Comparison of ENCODE assay signal across 13 cellular contexts in the genomic region with DNA sequence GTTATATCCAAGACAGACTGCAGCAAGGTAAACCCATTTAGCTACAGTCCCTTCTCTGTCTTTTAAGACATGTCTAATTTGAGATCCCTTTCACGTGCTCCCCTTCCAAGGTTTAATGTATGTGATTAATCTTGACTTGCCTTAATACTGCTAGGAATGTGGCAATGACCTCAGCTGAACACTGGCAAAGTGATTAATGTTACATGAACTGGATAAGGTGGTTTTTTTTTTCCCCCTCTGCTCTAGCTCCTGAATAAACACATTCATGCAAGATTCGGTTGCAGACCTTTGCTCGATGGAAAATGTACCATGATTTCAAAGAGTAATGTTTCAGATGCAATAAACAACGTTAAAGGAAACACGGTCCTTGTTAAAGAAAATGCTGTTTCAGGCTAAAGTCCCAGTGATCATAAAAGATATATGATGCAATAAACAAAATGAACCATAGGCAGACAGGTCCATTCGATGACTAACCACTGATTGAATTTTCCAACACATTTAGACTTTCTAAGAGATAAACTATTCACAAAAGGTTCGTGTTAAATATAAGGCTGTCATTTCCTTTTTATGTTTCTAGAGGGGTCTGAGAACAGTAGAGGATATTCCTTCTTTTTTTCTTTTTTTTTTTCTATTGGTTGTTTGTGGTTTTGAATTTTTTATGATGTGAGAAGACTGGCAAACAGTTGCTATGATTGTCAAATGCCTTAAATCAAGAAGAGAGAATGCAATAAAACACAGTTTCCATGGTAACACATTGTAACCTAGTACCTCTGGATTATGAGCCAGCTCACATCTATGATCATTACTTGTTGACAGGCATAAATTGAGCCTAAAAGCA. TPM values are rescaled to one million over a fixed set of nuclear protein-coding genes. Genes with fewer than 3 reads are reported as not detected.
DNase-seq lines count a peak whose midpoint lies in the region; ATAC-seq and TF ChIP-seq lines count a peak whose summit lies in the region.
"Had no signal": no experiment of that assay in that cellular context is flagged by ENCODE, and none has a peak within 500 bp of the region (broad histone marks: within the 10 kb centered on the region; RNA-seq: fewer than 3 reads in every experiment).

No MANE protein-coding gene starts in this region.

- no peak for TF ChIP-seq POLR2A in gastrocnemius medialis (IDR thresholded peaks at IDR 0.05)

- H3K4me1 ChIP-seq in adipocyte (ENCODE audit: control insufficient read depth, insufficient read depth, low read length) (no peaks in the 10 kb centered on the region), gastrocnemius medialis (peaks cover 0 to 4% of the 10 kb centered on the region in 2 donors)

- no peak overlapping the region for H3K4me3 ChIP-seq in AG04450 (ENCODE audit: low read depth, low read length)
- no peak overlapping the region for H3K4me3 ChIP-seq in adipocyte (ENCODE audit: low read length)
- H3K4me3 ChIP-seq in gastrocnemius medialis, result no peak overlapping the region
- H3K4me3 ChIP-seq: MG63, PC-9 had no signal

- ATAC-seq in GM18519 (IDR thresholded peaks at IDR 0.05; ENCODE audit: low FRiP score, unreplicated experiment) (no peak), gastrocnemius medialis (no peak), GM21737 (IDR thresholded peaks at IDR 0.05; ENCODE audit: unreplicated experiment) (no peak)
- ATAC-seq: naive thymus-derived CD8-positive, alpha-beta T cell had no signal

- H3K27ac ChIP-seq in AG04450 (ENCODE audit: low read depth, low read length), result no peak overlapping the region
- no peak overlapping the region for H3K27ac ChIP-seq in gastrocnemius medialis
- H3K27ac ChIP-seq: PC-9 had no signal

- no peak overlapping the region for H3K9ac ChIP-seq in adipocyte (ENCODE audit: low read length)

- TF ChIP-seq CTCF in AG04450 (IDR thresholded peaks at IDR 0.05; ENCODE audit: low read depth, low read length), result no peak
- no peak for TF ChIP-seq CTCF in gastrocnemius medialis (IDR thresholded peaks at IDR 0.05 in 4 of 5, conservative IDR thresholded peaks at IDR 0.05 in 1 of 5)

- POLR2A ChIA-PET in AG04450 (lab: Yijun Ruan, JAX), result no interaction called here

- in situ Hi-C loops in gastrocnemius medialis (cut with MboI; ENCODE audit: low sequenced_read_pairs in 4 of 4), result no loop called here

- CTCF ChIA-PET in AG04450 (lab: Charles Lee), result interaction anchor here (1.2 kb wide), 1 partner anchor 40 kb away, joined by 3 read pairs; no protein-coding TSS in a partner anchor

- H3K36me3 ChIP-seq in adipocyte (ENCODE audit: control insufficient read depth, insufficient read depth, low read length, severe bottlenecking), result no peaks in the 10 kb centered on the region
- no peaks in the 10 kb centered on the region for H3K36me3 ChIP-seq in gastrocnemius medialis
- H3K36me3 ChIP-seq: MG63 had no signal

- no peaks in the 10 kb centered on the region for H3K27me3 ChIP-seq in AG04450 (ENCODE audit: control insufficient read depth, insufficient read depth, low read length)
- no peaks in the 10 kb centered on the region for H3K27me3 ChIP-seq in adipocyte (replicated peaks; ENCODE audit: control insufficient read depth, insufficient read depth, low read length)
- H3K27me3 ChIP-seq in gastrocnemius medialis, result no peaks in the 10 kb centered on the region
- H3K27me3 ChIP-seq: MG63 had no signal

- H3K9me3 ChIP-seq in AG04450 (ENCODE audit: control insufficient read depth, insufficient read depth, low read length), result no peaks in the 10 kb centered on the region
- H3K9me3 ChIP-seq in adipocyte (ENCODE audit: control insufficient read depth, low read length), result no peaks in the 10 kb centered on the region
- no peaks in the 10 kb centered on the region for H3K9me3 ChIP-seq in gastrocnemius medialis
- H3K9me3 ChIP-seq: MG63 had no signal

- DNase-seq in AG04450 (ENCODE audit: low read depth, low spot score) (peak; percentile 4), HS-27A (ENCODE audit: low read depth) (peak; percentile 9), adipocyte (ENCODE audit: low read depth) (peak; percentile 11), kidney tubule cell (ENCODE audit: low spot score) (peak; percentile 64), gastrocnemius medialis (no peak), HuH-7.5 (ENCODE audit: low spot score) (no peak)
- DNase-seq: hypothalamus; naive thymus-derived CD8-positive, alpha-beta T cell; PC-9; stimulated activated CD4-positive, alpha-beta T cell treated with anti-CD3 and anti-CD28 coated beads, Interleukin-2, amount 100 ng/mL, for 24 hours had no signal

- intact Hi-C loops in gastrocnemius medialis (cut with DNase I; ENCODE audit: low total_unique reads), result no loop called here

RNA-seq across cellular contexts. Expression of a gene that starts 44.7 kb away (rescaled TPM):
- polyA plus RNA-seq in AG04450 (2011; rRNA removed), result 12.1 and 13.0 TPM in 2 replicates
- polyA minus RNA-seq in AG04450 (2011; rRNA and poly(A)+ RNA removed), result 14.9 and 16.3 TPM in 2 replicates
- 10 to 100 TPM in 3 of 4 donors, 1 to 10 TPM in 1; 7.3 to 27.4 (median 17.5) TPM for total RNA-seq in gastrocnemius medialis
- polyA plus RNA-seq: naive thymus-derived CD8-positive, alpha-beta T cell had no signal

Comparison
In these comparisons a context has a peak if more than half of its experiments do, and no peak if none do; other contexts are left out.
1. DNase-seq: peak in AG04450 (single experiment), HS-27A (single experiment), adipocyte (single experiment) and kidney tubule cell (single experiment); none in gastrocnemius medialis (0 of 2) and HuH-7.5 (single experiment).